In the genomic region with DNA sequence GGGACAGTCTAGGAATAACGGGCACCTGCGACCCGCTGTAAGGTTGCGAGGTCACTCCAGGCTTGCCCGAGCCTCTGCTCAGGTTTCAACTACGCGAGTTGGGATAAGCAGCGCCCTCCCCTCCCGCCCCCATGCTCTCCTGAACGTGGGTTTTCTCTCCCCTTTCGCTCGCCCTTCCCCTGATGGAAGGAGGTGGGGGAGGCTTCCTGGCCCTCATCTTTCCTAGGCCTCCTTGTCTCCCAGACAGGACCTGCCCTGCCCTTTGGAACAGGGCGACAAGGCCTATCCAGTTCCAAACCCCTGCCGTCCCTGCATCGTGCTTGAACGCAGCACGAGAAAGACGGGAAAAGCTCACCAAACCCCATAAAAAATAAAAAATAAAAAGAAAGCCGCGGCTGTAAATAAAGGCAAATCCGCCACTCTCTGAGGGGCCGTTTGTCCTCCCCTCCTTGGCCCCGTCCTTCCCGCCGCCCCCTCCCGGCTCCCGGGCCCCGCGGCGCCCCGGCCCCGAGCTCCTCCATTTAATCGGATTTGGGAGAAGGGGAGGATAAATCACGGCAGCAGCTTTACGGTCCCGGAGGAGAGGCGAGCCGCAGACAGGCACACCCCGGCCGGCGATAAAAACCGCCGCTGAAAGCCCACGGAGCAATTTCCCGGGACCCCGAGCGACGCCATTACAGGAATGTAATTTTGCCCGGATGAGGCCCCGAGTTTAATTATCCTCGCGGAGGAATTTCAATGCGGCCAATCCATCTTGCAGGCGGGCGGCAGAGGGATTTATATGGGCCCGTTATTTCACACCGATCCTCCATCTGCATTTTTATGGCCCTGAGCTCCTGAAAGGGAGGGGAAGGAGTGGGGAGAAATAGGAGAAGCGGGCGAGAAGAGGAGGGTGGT, we compare ENCODE assay signal across 8 cellular contexts. TPM values are rescaled to one million over a fixed set of nuclear protein-coding genes. Genes with fewer than 3 reads are reported as not detected.
DNase-seq lines count a peak whose midpoint lies in the region; ATAC-seq, FAIRE-seq and TF ChIP-seq lines count a peak whose summit lies in the region.

No MANE protein-coding gene starts in this region.

- H3K4me3 ChIP-seq in H7 (ENCODE audit: insufficient read depth, low read depth, low read length) (peak overlapping the region; percentile 87), SU-DHL-6 (ENCODE audit: insufficient read depth, low read length, poor library complexity, severe bottlenecking) (peak overlapping the region; percentile 53), keratinocyte (ENCODE audit: control insufficient read depth in 2 of 3, extremely low read depth in 1 of 3, insufficient read depth in 2 of 3, low read depth in 1 of 3, low read length in 3 of 3) (peak overlapping the region in 2 of 3 experiments; percentile 52 to 77), small intestine (ENCODE audit: low read depth in 1 of 2, low read length in 2 of 2) (peak overlapping the region; percentile 18 to 52)

- DNase-seq in H7 = peak; percentile 73
- DNase-seq in cerebellum (ENCODE audit: low spot score) = peak; percentile 40
- no peak for DNase-seq in keratinocyte (ENCODE audit: low read depth, low spot score)
- DNase-seq in small intestine = peak; percentile 33
- no peak for DNase-seq in COLO829 (ENCODE audit: low spot score)
- no peak for DNase-seq in epidermal melanocyte (ENCODE audit: insufficient read length, low spot score)

- no peaks in the 10 kb centered on the region for H3K27me3 ChIP-seq in H7 (ENCODE audit: control insufficient read depth, insufficient read depth, low read length)
- no peaks in the 10 kb centered on the region for H3K27me3 ChIP-seq in SU-DHL-6 (ENCODE audit: low read length)
- H3K27me3 ChIP-seq in keratinocyte (ENCODE audit: control insufficient read depth, extremely low read depth, insufficient read depth, low read length) = no peaks in the 10 kb centered on the region
- H3K27me3 ChIP-seq in small intestine (ENCODE audit: control insufficient read depth in 2 of 2, insufficient read depth in 2 of 2, low read length in 2 of 2) = no peaks in the 10 kb centered on the region

- H3K9me3 ChIP-seq in SU-DHL-6 (ENCODE audit: insufficient read depth, low read length) (no peaks in the 10 kb centered on the region), keratinocyte (ENCODE audit: control insufficient read depth, low read depth, low read length) (no peaks in the 10 kb centered on the region), small intestine (ENCODE audit: control insufficient read depth, low read depth) (no peaks in the 10 kb centered on the region)

- ATAC-seq in GM21825 (IDR thresholded peaks at IDR 0.05; ENCODE audit: unreplicated experiment) = no peak

- dilution Hi-C loops in keratinocyte (cut with MboI; ENCODE audit: extremely low pct_ligation_motif_present, low sequenced_read_pairs) = no loop called here

- H3K36me3 ChIP-seq in H7 (replicated peaks; ENCODE audit: control insufficient read depth, insufficient read depth, low read length) (peaks cover 9% of the 10 kb centered on the region), SU-DHL-6 (ENCODE audit: low read length) (peaks cover 4% of the 10 kb centered on the region; the same call in 1 of the 2 replicates), keratinocyte (ENCODE audit: control insufficient read depth in 2 of 2, extremely low read depth in 1 of 2, insufficient read depth in 2 of 2, low read length in 2 of 2) (peaks cover 0 to 2% of the 10 kb centered on the region in 2 experiments), small intestine (ENCODE audit: control insufficient read depth in 2 of 2, insufficient read depth in 2 of 2, low read length in 2 of 2) (peaks cover 0 to 2% of the 10 kb centered on the region in 2 donors)

- no peak overlapping the region for H3K27ac ChIP-seq in SU-DHL-6 (ENCODE audit: low read depth, low read length)
- H3K27ac ChIP-seq in keratinocyte (ENCODE audit: control insufficient read depth, insufficient read depth, low read length) = peak overlapping the region; percentile 76
- peak overlapping the region; percentile 1 to 94 for H3K27ac ChIP-seq in small intestine (ENCODE audit: low read depth in 1 of 2, low read length in 1 of 2)

- FAIRE-seq in keratinocyte (lab: Jason Lieb, UNC) = no peak
- no peak for FAIRE-seq in small intestine (lab: Jason Lieb, UNC)

- peak overlapping the region; percentile 100 for H2AFZ ChIP-seq in SU-DHL-6 (ENCODE audit: low read depth, low read length, severe bottlenecking)
- H2AFZ ChIP-seq in keratinocyte (ENCODE audit: control insufficient read depth, low read length) = peak overlapping the region; percentile 98

- TF ChIP-seq CTCF in SU-DHL-6 (IDR thresholded peaks at IDR 0.05; ENCODE audit: insufficient read depth, low read length, poor library complexity, severe bottlenecking) (no peak), keratinocyte (optimal IDR thresholded peaks at IDR 0.05 in 1 of 3, IDR thresholded peaks at IDR 0.05 in 1 of 3, conservative IDR thresholded peaks at IDR 0.05 in 1 of 3; ENCODE audit: extremely low read depth in 1 of 3, insufficient read depth in 2 of 3, low read length in 3 of 3) (no peak)

- H3K4me1 ChIP-seq in keratinocyte (ENCODE audit: control insufficient read depth, extremely low read depth, insufficient read depth, low read length) = peaks cover 21% of the 10 kb centered on the region
- peaks cover 3% of the 10 kb centered on the region in 2 donors for H3K4me1 ChIP-seq in small intestine (ENCODE audit: control insufficient read depth in 2 of 2, insufficient read depth in 1 of 2, low read depth in 1 of 2, low read length in 1 of 2)

- peak overlapping the region; percentile 95 for H3K4me2 ChIP-seq in SU-DHL-6 (ENCODE audit: low read depth, low read length, poor library complexity, severe bottlenecking)
- H3K4me2 ChIP-seq in keratinocyte (ENCODE audit: control insufficient read depth, extremely low read depth, insufficient read depth, low read depth, low read length) = peak overlapping the region; percentile 97

- no peaks in the 10 kb centered on the region for H3K9me2 ChIP-seq in SU-DHL-6 (replicated peaks; ENCODE audit: insufficient read depth, low read length)

- H3K9ac ChIP-seq in SU-DHL-6 (ENCODE audit: low read length) = peak overlapping the region; percentile 69
- peak overlapping the region; percentile 79 for H3K9ac ChIP-seq in keratinocyte (ENCODE audit: control insufficient read depth, extremely low read depth, insufficient read depth, low read length)

- H4K20me1 ChIP-seq in SU-DHL-6 (ENCODE audit: low read depth, low read length) = no peaks in the 10 kb centered on the region
- no peaks in the 10 kb centered on the region for H4K20me1 ChIP-seq in keratinocyte (ENCODE audit: control insufficient read depth, extremely low read depth, insufficient read depth, low read length)

- 3 to 8% (median 4%) methylated on average over 57 to 59 of the region's 59 CpGs for WGBS in small intestine, 3 donors

- H3K9me1 ChIP-seq in keratinocyte (ENCODE audit: control insufficient read depth, extremely low read depth, insufficient read depth, low read length) = no peaks in the 10 kb centered on the region

- no peaks in the 10 kb centered on the region for H3F3A ChIP-seq in SU-DHL-6 (ENCODE audit: insufficient read depth)

- H3K79me2 ChIP-seq in SU-DHL-6 (ENCODE audit: insufficient read depth, low read length) (peaks cover 19% of the 10 kb centered on the region), keratinocyte (ENCODE audit: control insufficient read depth, insufficient read depth, low read length) (peaks cover 8% of the 10 kb centered on the region)

RNA-seq across cellular contexts. Expression of gene ATP5MC2, which starts 1.1 kb away (rescaled TPM):
- 382 and 460 TPM in 2 replicates for total RNA-seq in H7 (2014; rRNA removed; shearing (Covaris generic))
- 69.4 TPM for total RNA-seq in cerebellum
- 138 to 236 TPM (median 205 TPM) in 3 replicates for polyA plus RNA-seq in keratinocyte
- polyA plus RNA-seq in keratinocyte (2011; ENCODE audit: low read depth) = 13.2 TPM
- 194 and 211 TPM in 2 replicates for polyA plus RNA-seq in keratinocyte (2011; cell fraction: cytosol; rRNA removed)
- 77.1 and 77.5 TPM in 2 replicates for polyA plus RNA-seq in keratinocyte (2011; cell fraction: nucleus; rRNA removed)
- polyA plus RNA-seq in keratinocyte (2012; ENCODE audit: low replicate concordance) = 255 and 338 TPM in 2 replicates
- 333 to 630 TPM (median 388 TPM) in 3 replicates for polyA minus RNA-seq in keratinocyte
- 188 TPM for polyA minus RNA-seq in keratinocyte (2011; cell fraction: cytosol; rRNA and poly(A)+ RNA removed)
- polyA minus RNA-seq in keratinocyte (2011; cell fraction: nucleus; rRNA and poly(A)+ RNA removed) = 57.5 and 60.0 TPM in 2 replicates
- polyA plus RNA-seq in small intestine = 100 to 1,000 TPM; 433 to 621 (median 517) TPM

RNA-seq across cellular contexts. Expression of gene CALCOCO1, which starts 50.3 kb away (rescaled TPM):
- 17.3 and 18.7 TPM in 2 replicates for total RNA-seq in H7 (2014; rRNA removed; shearing (Covaris generic))
- 63.3 TPM for total RNA-seq in cerebellum
- polyA plus RNA-seq in keratinocyte = 51.8 to 142 TPM (median 67.3 TPM) in 3 replicates
- polyA plus RNA-seq in keratinocyte (2011; ENCODE audit: low read depth) = 76.8 TPM
- 62.3 and 80.9 TPM in 2 replicates for polyA plus RNA-seq in keratinocyte (2011; cell fraction: cytosol; rRNA removed)
- polyA plus RNA-seq in keratinocyte (2011; cell fraction: nucleus; rRNA removed) = 258 and 301 TPM in 2 replicates
- polyA plus RNA-seq in keratinocyte (2012; ENCODE audit: low replicate concordance) = 39.2 and 84.4 TPM in 2 replicates
- 73.5 to 96.9 TPM (median 75.4 TPM) in 3 replicates for polyA minus RNA-seq in keratinocyte
- 25.3 TPM for polyA minus RNA-seq in keratinocyte (2011; cell fraction: cytosol; rRNA and poly(A)+ RNA removed)
- polyA minus RNA-seq in keratinocyte (2011; cell fraction: nucleus; rRNA and poly(A)+ RNA removed) = 52.4 and 69.3 TPM in 2 replicates
- 10 to 100 TPM; 45.1 to 46.7 (median 46.5) TPM for polyA plus RNA-seq in small intestine

RNA-seq across cellular contexts. Expression of gene ATF7, which starts 50.8 kb away (rescaled TPM):
- 7.1 and 9.8 TPM in 2 replicates for total RNA-seq in H7 (2014; rRNA removed; shearing (Covaris generic))
- 16.4 TPM for total RNA-seq in cerebellum
- polyA plus RNA-seq in keratinocyte = 12.9 to 18.0 TPM (median 16.3 TPM) in 3 replicates
- 12.9 TPM for polyA plus RNA-seq in keratinocyte (2011; ENCODE audit: low read depth)
- polyA plus RNA-seq in keratinocyte (2011; cell fraction: cytosol; rRNA removed) = 12.4 and 19.6 TPM in 2 replicates
- polyA plus RNA-seq in keratinocyte (2011; cell fraction: nucleus; rRNA removed) = 32.8 and 33.5 TPM in 2 replicates
- polyA plus RNA-seq in keratinocyte (2012; ENCODE audit: low replicate concordance) = 10.3 and 14.5 TPM in 2 replicates
- 19.0 to 43.0 TPM (median 28.8 TPM) in 3 replicates for polyA minus RNA-seq in keratinocyte
- 23.6 TPM for polyA minus RNA-seq in keratinocyte (2011; cell fraction: cytosol; rRNA and poly(A)+ RNA removed)
- 14.2 and 31.1 TPM in 2 replicates for polyA minus RNA-seq in keratinocyte (2011; cell fraction: nucleus; rRNA and poly(A)+ RNA removed)
- 10 to 100 TPM in 2 of 3 donors, 1 to 10 TPM in 1; 8.6 to 15.8 (median 13.2) TPM for polyA plus RNA-seq in small intestine

Comparison
In these comparisons a context has a peak if more than half of its experiments do, and no peak if none do; other contexts are left out.
1. DNase-seq: peak in H7 (single experiment), cerebellum (single experiment) and small intestine (single experiment); none in keratinocyte (single experiment), COLO829 (single experiment) and epidermal melanocyte (single experiment).
2. H3K4me3 ChIP-seq: peak in every context shown above with its lines; median percentile 87 in H7; 64 in keratinocyte; 53 in SU-DHL-6; 35 in small intestine.